In genomic region chr21:38611262-38611661, GRCh38 we compare ENCODE assay signal across 25 cellular contexts.
"Had no signal": no experiment of that assay in that cellular context is flagged by ENCODE, and none has a peak within 500 bp of the region (broad histone marks: within the 10 kb centered on the region; RNA-seq: fewer than 3 reads in every experiment).

No MANE protein-coding gene starts in this region.

- H3K9me3 Mint-ChIP-seq: neural crest cell; stimulated activated naive CD8-positive, alpha-beta T cell treated with anti-CD3 and anti-CD28 coated beads, Interleukin-15, Interleukin-2, amounts not matched to agents 100 ng/mL and 50 ng/mL, for 24 hours had no signal

- H3K27ac Mint-ChIP-seq: naive thymus-derived CD8-positive, alpha-beta T cell; progenitor cell of endocrine pancreas; stimulated activated naive B cell treated with anti-CD40 and anti-IgM and Interleukin-4, amounts not matched to agents 10 μg/mL and 1 μg/mL and 100 μg/mL, for 72 hours; stimulated activated naive CD8-positive, alpha-beta T cell treated with anti-CD3 and anti-CD28 coated beads, Interleukin-15, Interleukin-2, amounts not matched to agents 100 ng/mL and 50 ng/mL, for 24 hours had no signal

- ATAC-seq: heart left ventricle; left colon; left lung; lower lobe of right lung; naive thymus-derived CD8-positive, alpha-beta T cell; right lobe of liver; stimulated activated naive B cell treated with anti-CD40 and anti-IgM and Interleukin-4, amounts not matched to agents 10 μg/mL and 1 μg/mL and 100 μg/mL, for 72 hours had no signal

- H3K27me3 Mint-ChIP-seq: stimulated activated naive B cell treated with anti-CD40 and anti-IgM and Interleukin-4, amounts not matched to agents 10 μg/mL and 1 μg/mL and 100 μg/mL, for 72 hours had no signal

- H2AFZ ChIP-seq: hepatocyte had no signal

- H3K4me2 ChIP-seq: hepatocyte had no signal

- DNase-seq: heart left ventricle; islet precursor cell; kidney glomerular epithelial cell; left colon; left lung; lower lobe of right lung; mammary epithelial cell; mesenchymal stem cell; naive thymus-derived CD8-positive, alpha-beta T cell; ovary; right lobe of liver; stimulated activated CD4-positive, alpha-beta T cell treated with anti-CD3 and anti-CD28 coated beads, Interleukin-1b, Interleukin-23, amount 100 ng/mL, for 48 hours; stimulated activated CD4-positive, alpha-beta T cell treated with anti-CD3 and anti-CD28 coated beads, Interleukin-2, amount 100 ng/mL, for 48 hours; stimulated activated naive B cell treated with anti-CD40 and anti-IgM and Interleukin-4, amounts not matched to agents 10 μg/mL and 1 μg/mL and 100 μg/mL, for 72 hours; transverse colon had no signal

- H3K79me2 ChIP-seq: hepatocyte had no signal

- H3K36me3 ChIP-seq: heart left ventricle, left lung, lower lobe of right lung, ovary, right atrium auricular region, right lobe of liver, suprapubic skin, transverse colon, upper lobe of left lung, vagina had no signal

- H3K36me3 Mint-ChIP-seq: naive thymus-derived CD8-positive, alpha-beta T cell; stimulated activated naive B cell treated with anti-CD40 and anti-IgM and Interleukin-4, amounts not matched to agents 10 μg/mL and 1 μg/mL and 100 μg/mL, for 72 hours had no signal

- H3K4me1 Mint-ChIP-seq: naive thymus-derived CD8-positive, alpha-beta T cell; nephron; neural crest cell; stimulated activated naive B cell treated with anti-CD40 and anti-IgM and Interleukin-4, amounts not matched to agents 10 μg/mL and 1 μg/mL and 100 μg/mL, for 72 hours had no signal

- H3K4me3 ChIP-seq: heart left ventricle, hepatocyte, left lung, lower lobe of right lung, ovary, right atrium auricular region, right lobe of liver, smooth muscle cell, suprapubic skin, transverse colon, upper lobe of left lung, vagina had no signal

- H3K4me1 ChIP-seq: heart left ventricle, left lung, lower lobe of right lung, right atrium auricular region, right lobe of liver, suprapubic skin, transverse colon, upper lobe of left lung, vagina had no signal

- H3K4me3 Mint-ChIP-seq: naive thymus-derived CD8-positive, alpha-beta T cell; nephron; neural crest cell; stimulated activated naive B cell treated with anti-CD40 and anti-IgM and Interleukin-4, amounts not matched to agents 10 μg/mL and 1 μg/mL and 100 μg/mL, for 72 hours; stimulated activated naive CD8-positive, alpha-beta T cell treated with anti-CD3 and anti-CD28 coated beads, Interleukin-15, Interleukin-2, amounts not matched to agents 100 ng/mL and 50 ng/mL, for 24 hours had no signal

- H3K27ac ChIP-seq: heart left ventricle, hepatocyte, left lung, lower lobe of right lung, ovary, right atrium auricular region, right lobe of liver, suprapubic skin, transverse colon, upper lobe of left lung, vagina had no signal

- H3K9me3 ChIP-seq: left lung, lower lobe of right lung, ovary, right lobe of liver, suprapubic skin, transverse colon, vagina had no signal

- H3K27me3 ChIP-seq: heart left ventricle, hepatocyte, left lung, ovary, right atrium auricular region, transverse colon, upper lobe of left lung, vagina had no signal
